In genomic region chr5:129724647-129725046, GRCh38 we compare ENCODE assay signal across 38 cellular contexts. TPM values are rescaled to one million over a fixed set of nuclear protein-coding genes. Genes with fewer than 3 reads are reported as not detected.
"Had no signal": no experiment of that assay in that cellular context is flagged by ENCODE, and none has a peak within 500 bp of the region (broad histone marks: within the 10 kb centered on the region; RNA-seq: fewer than 3 reads in every experiment).

No MANE protein-coding gene starts in this region.

- H3K9me3 ChIP-seq: right atrium auricular region, suprapubic skin, tibial artery had no signal

- H3K4me3 ChIP-seq: coronary artery, dorsolateral prefrontal cortex, right atrium auricular region, smooth muscle cell, suprapubic skin, tibial artery had no signal

- H3K27ac ChIP-seq: brain microvascular endothelial cell, coronary artery, dorsolateral prefrontal cortex, parathyroid adenoma, right atrium auricular region, suprapubic skin, tibial artery, WERI-Rb-1 had no signal

- H3K27me3 ChIP-seq: brain microvascular endothelial cell, dorsolateral prefrontal cortex, right atrium auricular region, suprapubic skin, tibial artery had no signal

- DNase-seq: activated CD4-positive, alpha-beta memory T cell treated with anti-CD3 and anti-CD28 coated beads, Interleukin-2, amount 10 ng/mL, durations not matched to agents 7 days and 5 days; activated CD4-positive, alpha-beta T cell treated with anti-CD3 and anti-CD28 coated beads for 1 hour; activated CD4-positive, alpha-beta T cell treated with anti-CD3 and anti-CD28 coated beads, Interleukin-2, amount 10 ng/mL, durations not matched to agents 7 days and 5 days; activated CD8-positive, alpha-beta memory T cell treated with anti-CD3 and anti-CD28 coated beads, Interleukin-2, amount 50 U/mL, for 48 hours; activated gamma-delta T cell treated with Interleukin-2 at 50 U/mL for 16 hours; activated naive CD4-positive, alpha-beta T cell treated with anti-CD3 and anti-CD28 coated beads, Interleukin-2, amount 50 U/mL, for 16 hours; activated T-cell treated with anti-CD3 and anti-CD28 coated beads, Interleukin-2, amount 50 U/mL, for 4 hours; amniotic stem cell; brain microvascular endothelial cell; dorsolateral prefrontal cortex; effector memory CD4-positive, alpha-beta T cell; erythroblast; head of caudate nucleus; hippocampal formation; immature natural killer cell; kidney; left colon; naive thymus-derived CD8-positive, alpha-beta T cell; occipital lobe; stimulated activated CD4-positive, alpha-beta T cell treated with anti-CD3 and anti-CD28 coated beads, Interleukin-1b, Interleukin-23, amount 100 ng/mL, for 48 hours; stimulated activated CD4-positive, alpha-beta T cell treated with anti-CD3 and anti-CD28 coated beads, Interleukin-4, amount 100 ng/mL, for 4 hours; stimulated activated naive B cell treated with anti-CD40 and anti-IgM and Interleukin-4, amounts not matched to agents 10 μg/mL and 1 μg/mL and 100 μg/mL, for 72 hours; SW 1271; T1000; tibial artery; WERI-Rb-1 had no signal

- H3K4me1 ChIP-seq: parathyroid adenoma, right atrium auricular region, suprapubic skin, tibial artery had no signal

- H3K9ac ChIP-seq: parathyroid adenoma had no signal

- H3K36me3 ChIP-seq: brain microvascular endothelial cell, right atrium auricular region, suprapubic skin, tibial artery, WERI-Rb-1 had no signal

- ATAC-seq: activated T-cell treated with anti-CD3 and anti-CD28 coated beads, Interleukin-2, amount 50 U/mL, for 4 hours; activated T-helper 17 cell treated with anti-CD3 and anti-CD28 coated beads, Interleukin-2, amount 50 U/mL, for 72 hours; left colon; naive thymus-derived CD8-positive, alpha-beta T cell; stimulated activated naive B cell treated with anti-CD40 and anti-IgM and Interleukin-4, amounts not matched to agents 10 μg/mL and 1 μg/mL and 100 μg/mL, for 72 hours had no signal

RNA-seq across cellular contexts. Expression of gene MINAR2, which starts 23.2 kb away (rescaled TPM):
- total RNA-seq: activated CD4-positive, alpha-beta memory T cell treated with anti-CD3 and anti-CD28 coated beads, Interleukin-2, amount 10 ng/mL, durations not matched to agents 7 days and 5 days; activated CD4-positive, alpha-beta T cell treated with anti-CD3 and anti-CD28 coated beads, Interleukin-2, amount 10 ng/mL, durations not matched to agents 7 days and 5 days; activated T-cell treated with anti-CD3 and anti-CD28 coated beads, Interleukin-2, amount 50 U/mL, for 4 hours; astrocyte; cardiac septum; fibroblast of lung; kidney; left colon; liver; naive thymus-derived CD8-positive, alpha-beta T cell; occipital lobe; pulmonary artery endothelial cell; right atrium auricular region; smooth muscle cell; suprapubic skin; ureter had no signal
